Comparison of ENCODE assay signal across 20 cellular contexts in the genomic region with DNA sequence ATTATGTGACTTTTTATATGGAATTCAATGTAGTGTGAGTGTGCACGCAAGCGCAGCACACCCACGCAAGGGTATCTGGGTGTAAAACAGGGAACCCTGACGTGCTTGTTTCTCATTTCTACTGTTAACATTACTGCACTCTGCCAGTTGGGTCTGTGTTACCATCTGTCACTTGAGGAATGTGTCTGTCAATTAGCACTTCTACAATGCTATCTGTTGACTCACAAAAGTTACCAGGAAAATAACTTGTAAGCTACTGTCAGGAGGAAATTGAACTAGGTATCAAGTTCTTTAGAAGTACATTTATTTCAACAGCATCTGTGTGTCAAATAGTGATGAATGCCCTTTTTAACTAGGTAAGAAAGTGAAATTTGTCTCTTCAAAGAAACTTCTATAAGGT.
"Had no signal": no experiment of that assay in that cellular context is flagged by ENCODE, and none has a peak within 500 bp of the region (broad histone marks: within the 10 kb centered on the region; RNA-seq: fewer than 3 reads in every experiment).

No MANE protein-coding gene starts in this region.

- H3K27ac ChIP-seq: KMS-11, SJSA1, SK-N-MC had no signal

- H3K9ac ChIP-seq: KMS-11 had no signal

- H3K9me3 ChIP-seq: SJSA1 had no signal

- H3K4me1 ChIP-seq: SJSA1 had no signal

- H3K4me3 ChIP-seq: K562, SJSA1, SK-N-MC had no signal

- DNase-seq: Kasumi-1, MM.1S, NCI-H1092 treated with DMSO at 0.1 percent for 48 hours, NCI-H1436, NCI-H187, NCI-H2029, NCI-H2081 treated with DMSO at 0.1 percent for 48 hours, NCI-H2171, NCI-H226, NCI-H510A, NCI-H524 treated with DMSO at 0.1 percent for 48 hours, NCI-H69, NCI-H774, Right ventricle myocardium superior, RPMI8226, SIG-M5 had no signal

- H3K36me3 ChIP-seq: SJSA1 had no signal

- H3K4me2 ChIP-seq: KMS-11 had no signal

- H3K27me3 ChIP-seq: SJSA1 had no signal
